ENCODE assay signal across 26 cellular contexts in genomic region chr5:117318528-117318927, GRCh38.
DNase-seq lines count a peak whose midpoint lies in the region; ATAC-seq and TF ChIP-seq lines count a peak whose summit lies in the region.
"Had no signal": no experiment of that assay in that cellular context is flagged by ENCODE, and none has a peak within 500 bp of the region (broad histone marks: within the 10 kb centered on the region; RNA-seq: fewer than 3 reads in every experiment).

No MANE protein-coding gene starts in this region.

- H3K9me3 Mint-ChIP-seq in endodermal cell (no peaks in the 10 kb centered on the region), nephron progenitor cell (no peaks in the 10 kb centered on the region)
- H3K9me3 Mint-ChIP-seq: activated naive CD4-positive, alpha-beta T cell treated with anti-CD3 and anti-CD28 coated beads, Interleukin-2, amount 10 ng/mL, durations not matched to agents 7 days and 5 days; stimulated activated memory B cell treated with anti-CD40 and anti-IgM and Interleukin-4, amounts not matched to agents 10 μg/mL and 1 μg/mL and 100 μg/mL, for 72 hours had no signal

- CTCF ChIA-PET in SK-N-SH (lab: Yijun Ruan, JAX) = no interaction called here

- no peak for ATAC-seq in activated CD4-positive, CD25-positive, alpha-beta regulatory T cell treated with anti-CD3 and anti-CD28 coated beads, Interleukin-2, amount 50 U/mL, for 24 hours
- ATAC-seq: right cardiac atrium; Right ventricle myocardium inferior; stimulated activated memory B cell treated with anti-CD40 and anti-IgM and Interleukin-4, amounts not matched to agents 10 μg/mL and 1 μg/mL and 100 μg/mL, for 72 hours had no signal

- H3K4me2 ChIP-seq in SK-N-SH = no peak overlapping the region

- TF ChIP-seq RAD21 in SK-N-SH (IDR thresholded peaks at IDR 0.05; ENCODE audit: low read length) = no peak

- no peaks in the 10 kb centered on the region for H3K36me3 ChIP-seq in endodermal cell (ENCODE audit: control insufficient read depth, insufficient read depth, low read length)
- no peaks in the 10 kb centered on the region for H3K36me3 ChIP-seq in SK-N-SH (replicated peaks in 1 of 2; ENCODE audit: control insufficient read depth in 1 of 2, insufficient read depth in 2 of 2, low read length in 1 of 2)
- H3K36me3 ChIP-seq: ascending aorta, HAP-1, thoracic aorta had no signal

- H2AFZ ChIP-seq in SK-N-SH (ENCODE audit: low read depth) = no peak overlapping the region

- H3K79me2 ChIP-seq in SK-N-SH (ENCODE audit: insufficient read depth) = no peaks in the 10 kb centered on the region

- no peaks in the 10 kb centered on the region for H3F3A ChIP-seq in SK-N-SH (replicated peaks; ENCODE audit: insufficient read depth)

- H3K9me3 ChIP-seq in endodermal cell (ENCODE audit: control insufficient read depth, low read length) (no peaks in the 10 kb centered on the region), SK-N-SH (no peaks in the 10 kb centered on the region)
- H3K9me3 ChIP-seq: ascending aorta, HAP-1, thoracic aorta had no signal

- H3K36me3 Mint-ChIP-seq in endodermal cell (ENCODE audit: low read depth) (no peaks in the 10 kb centered on the region), nephron progenitor cell (ENCODE audit: low read depth) (no peaks in the 10 kb centered on the region)
- H3K36me3 Mint-ChIP-seq: activated naive CD4-positive, alpha-beta T cell treated with anti-CD3 and anti-CD28 coated beads, Interleukin-2, amount 10 ng/mL, durations not matched to agents 7 days and 5 days; stimulated activated memory B cell treated with anti-CD40 and anti-IgM and Interleukin-4, amounts not matched to agents 10 μg/mL and 1 μg/mL and 100 μg/mL, for 72 hours had no signal

- H3K4me1 ChIP-seq in endodermal cell (ENCODE audit: control insufficient read depth, insufficient read depth, low read length) (peaks cover 12% of the 10 kb centered on the region), SK-N-SH (ENCODE audit: control insufficient read depth in 1 of 2, insufficient read depth in 2 of 2, low read depth in 1 of 2, low read length in 1 of 2) (no peaks in the 10 kb centered on the region)
- H3K4me1 ChIP-seq: ascending aorta, HAP-1 had no signal

- POLR2A ChIA-PET in SK-N-SH (lab: Yijun Ruan, JAX) = no interaction called here

- H3K4me1 Mint-ChIP-seq in endodermal cell (peaks cover 13% of the 10 kb centered on the region), nephron progenitor cell (peaks cover 40% of the 10 kb centered on the region)
- H3K4me1 Mint-ChIP-seq: activated naive CD4-positive, alpha-beta T cell treated with anti-CD3 and anti-CD28 coated beads, Interleukin-2, amount 10 ng/mL, durations not matched to agents 7 days and 5 days; stimulated activated memory B cell treated with anti-CD40 and anti-IgM and Interleukin-4, amounts not matched to agents 10 μg/mL and 1 μg/mL and 100 μg/mL, for 72 hours had no signal

- H3K27me3 Mint-ChIP-seq in endodermal cell (ENCODE audit: insufficient read depth) (no peaks in the 10 kb centered on the region), nephron progenitor cell (ENCODE audit: low read depth, poor library complexity) (no peaks in the 10 kb centered on the region)
- H3K27me3 Mint-ChIP-seq: activated naive CD4-positive, alpha-beta T cell treated with anti-CD3 and anti-CD28 coated beads, Interleukin-2, amount 10 ng/mL, durations not matched to agents 7 days and 5 days; activated T-cell treated with anti-CD3 and anti-CD28 coated beads, Interleukin-2, amount 50 U/mL, for 24 hours; stimulated activated memory B cell treated with anti-CD40 and anti-IgM and Interleukin-4, amounts not matched to agents 10 μg/mL and 1 μg/mL and 100 μg/mL, for 72 hours had no signal

- H3K27ac ChIP-seq in endodermal cell (ENCODE audit: low read depth, low read length) = no peak overlapping the region
- H3K27ac ChIP-seq in SK-N-SH (ENCODE audit: low read depth in 2 of 2, low read length in 1 of 2) = no peak overlapping the region
- H3K27ac ChIP-seq: ascending aorta, thoracic aorta, VCaP had no signal

- no peaks in the 10 kb centered on the region for H4K20me1 ChIP-seq in SK-N-SH (ENCODE audit: insufficient read depth)

- TF ChIP-seq EP300 in SK-N-SH (IDR thresholded peaks at IDR 0.05; ENCODE audit: borderline replicate concordance in 1 of 2, low read depth in 1 of 2, low read length in 1 of 2) = no peak

- H3K9ac ChIP-seq in endodermal cell (ENCODE audit: extremely low read depth, low read length, poor library complexity, severe bottlenecking) (no peak overlapping the region), SK-N-SH (no peak overlapping the region)

- DNase-seq in NAMALWA (ENCODE audit: low spot score) = peak; percentile 19
- DNase-seq in endodermal cell = peak; percentile 72
- peak; percentile 26 for DNase-seq in nephron progenitor cell
- no peak for DNase-seq in EL
- no peak for DNase-seq in SK-N-SH
- DNase-seq: activated CD4-positive, alpha-beta T cell treated with anti-CD3 and anti-CD28 coated beads, Interleukin-2, amount 50 U/mL, for 48 hours; activated naive CD4-positive, alpha-beta T cell treated with anti-CD3 and anti-CD28 coated beads, Interleukin-2, amount 10 ng/mL, durations not matched to agents 7 days and 5 days; activated T-cell treated with anti-CD3 and anti-CD28 coated beads, Interleukin-2, amount 50 U/mL, for 24 hours; cerebellar nuclear complex; effector memory CD4-positive, alpha-beta T cell; head of caudate nucleus; IMR-90; mammary epithelial cell; MM.1S; NCI-H187; NCI-H446 treated with DMSO at 0.1 percent for 48 hours; right cardiac atrium; T-helper 1 cell had no signal

- no peaks in the 10 kb centered on the region for H3K27me3 ChIP-seq in endodermal cell (ENCODE audit: control insufficient read depth, insufficient read depth, low read length, poor library complexity, severe bottlenecking)
- H3K27me3 ChIP-seq in SK-N-SH (ENCODE audit: insufficient read depth) = no peaks in the 10 kb centered on the region
- H3K27me3 ChIP-seq: ascending aorta had no signal

- H3K4me3 ChIP-seq in endodermal cell (ENCODE audit: low read length) (no peak overlapping the region), SK-N-SH (ENCODE audit: low read depth in 2 of 2, low read length in 1 of 2) (no peak overlapping the region)
- H3K4me3 ChIP-seq: ascending aorta, HAP-1, thoracic aorta had no signal

- H3K4me3 Mint-ChIP-seq in endodermal cell (no peak overlapping the region), nephron progenitor cell (no peak overlapping the region)
- H3K4me3 Mint-ChIP-seq: activated naive CD4-positive, alpha-beta T cell treated with anti-CD3 and anti-CD28 coated beads, Interleukin-2, amount 10 ng/mL, durations not matched to agents 7 days and 5 days; activated T-cell treated with anti-CD3 and anti-CD28 coated beads, Interleukin-2, amount 50 U/mL, for 24 hours; stimulated activated memory B cell treated with anti-CD40 and anti-IgM and Interleukin-4, amounts not matched to agents 10 μg/mL and 1 μg/mL and 100 μg/mL, for 72 hours had no signal

- peak; percentile 15 for TF ChIP-seq CTCF in GM12873 (IDR thresholded peaks at IDR 0.05; ENCODE audit: insufficient read depth, low read depth, low read length, missing control alignments)
- TF ChIP-seq CTCF in endodermal cell (conservative IDR thresholded peaks at IDR 0.05) = peak; percentile 75
- TF ChIP-seq CTCF in nephron progenitor cell (IDR thresholded peaks at IDR 0.05) = peak; percentile 44
- no peak for TF ChIP-seq CTCF in SK-N-SH (IDR thresholded peaks at IDR 0.05)

- no peaks in the 10 kb centered on the region for H3K9me2 ChIP-seq in SK-N-SH

- WGBS in endodermal cell (ENCODE audit: insufficient coverage in 1 of 2, insufficient read length in 1 of 2), 2 experiments = 86 to 87% methylated on average over 2 of the region's 2 CpGs
- WGBS in SK-N-SH (ENCODE audit: low lambda C conversion rate) = 28% methylated on average over 2 of the region's 2 CpGs

- no peak overlapping the region for H3K27ac Mint-ChIP-seq in endodermal cell
- H3K27ac Mint-ChIP-seq in nephron progenitor cell = peak overlapping the region; percentile 36
- H3K27ac Mint-ChIP-seq: activated naive CD4-positive, alpha-beta T cell treated with anti-CD3 and anti-CD28 coated beads, Interleukin-2, amount 10 ng/mL, durations not matched to agents 7 days and 5 days; activated T-cell treated with anti-CD3 and anti-CD28 coated beads, Interleukin-2, amount 50 U/mL, for 24 hours; stimulated activated memory B cell treated with anti-CD40 and anti-IgM and Interleukin-4, amounts not matched to agents 10 μg/mL and 1 μg/mL and 100 μg/mL, for 72 hours had no signal

TF ChIP-seq in SK-N-SH, 30 proteins besides CTCF, POLR2A, EP300 and RAD21 (continues in another document):
- TF ChIP-seq CHD2 (IDR thresholded peaks at IDR 0.05; ENCODE audit: low read length, partially characterized antibody) (no peak), FOSL2 (IDR thresholded peaks at IDR 0.05; ENCODE audit: borderline replicate concordance, low read depth) (no peak), TEAD4 (IDR thresholded peaks at IDR 0.05; ENCODE audit: borderline replicate concordance, insufficient read depth) (no peak), YY1 (IDR thresholded peaks at IDR 0.05; ENCODE audit: low read depth) (no peak), RFX5 (IDR thresholded peaks at IDR 0.05; ENCODE audit: low read length) (no peak), RCOR1 (IDR thresholded peaks at IDR 0.05; ENCODE audit: low read length) (no peak), POLR2AphosphoS5 (IDR thresholded peaks at IDR 0.05; ENCODE audit: low read depth, low read length) (no peak), TCF12 (IDR thresholded peaks at IDR 0.05) (no peak), PBX3 (IDR thresholded peaks at IDR 0.05) (no peak), RXRA (IDR thresholded peaks at IDR 0.05; ENCODE audit: borderline replicate concordance, low read depth) (no peak), IRF3 (IDR thresholded peaks at IDR 0.05; ENCODE audit: low read depth, low read length) (no peak)

Comparison
In these comparisons a context has a peak if more than half of its experiments do, and no peak if none do; other contexts are left out.
1. DNase-seq: peak in NAMALWA (single experiment), endodermal cell (single experiment) and nephron progenitor cell (single experiment); none in EL (single experiment) and SK-N-SH (single experiment).